8 cellular contexts compared by ENCODE assay signal in genomic region chr1:197773856-197774255, GRCh38. TPM values are rescaled to one million over a fixed set of nuclear protein-coding genes. Genes with fewer than 3 reads are reported as not detected.
DNase-seq lines count a peak whose midpoint lies in the region; ATAC-seq, FAIRE-seq and TF ChIP-seq lines count a peak whose summit lies in the region.

No MANE protein-coding gene starts in this region.

- CTCF ChIA-PET in A673 (lab: Charles Lee): no interaction called here

- H3K27me3 ChIP-seq in A673 (replicated peaks; ENCODE audit: insufficient read depth, low read depth, low read length, poor library complexity): no peaks in the 10 kb centered on the region
- no peaks in the 10 kb centered on the region for H3K27me3 ChIP-seq in HL-60 (ENCODE audit: insufficient read depth, poor library complexity, severe bottlenecking)
- no peaks in the 10 kb centered on the region for H3K27me3 ChIP-seq in astrocyte (ENCODE audit: insufficient read depth, low read length)

- peak overlapping the region; percentile 93 for H3K4me2 ChIP-seq in astrocyte (ENCODE audit: low read length)

- ATAC-seq in memory B cell (ENCODE audit: low read depth): no peak
- ATAC-seq in left colon: no peak
- ATAC-seq in GM18517 (IDR thresholded peaks at IDR 0.05; ENCODE audit: unreplicated experiment): no peak
- ATAC-seq in HG02870 (IDR thresholded peaks at IDR 0.05; ENCODE audit: unreplicated experiment): no peak

- H3K4me3 ChIP-seq in A673 (ENCODE audit: low read depth, low read length, poor library complexity, severe bottlenecking) (peak overlapping the region; percentile 50), HL-60 (replicated peaks; ENCODE audit: insufficient read depth, low read length) (peak overlapping the region; percentile 66), astrocyte (ENCODE audit: insufficient read depth, low read depth, low read length) (peak overlapping the region; percentile 82)

- TF ChIP-seq CTCF in A673 (conservative IDR thresholded peaks at IDR 0.05; ENCODE audit: low read depth, low read length) (no peak), HL-60 (IDR thresholded peaks at IDR 0.05; ENCODE audit: insufficient read depth, low read length) (no peak), astrocyte (IDR thresholded peaks at IDR 0.05; ENCODE audit: insufficient read depth, low read depth, low read length) (no peak)

- peak overlapping the region; percentile 92 for H3K4me3 Mint-ChIP-seq in astrocyte (ENCODE audit: unreplicated experiment)
- peak overlapping the region; percentile 89 for H3K4me3 Mint-ChIP-seq in memory B cell

- intact Hi-C loops in A673 (cut with micrococcal nuclease; ENCODE audit: unreplicated experiment): no loop called here
- intact Hi-C loops in left colon (cut with DNase I, micrococcal nuclease): no loop called here

- H3K4me1 Mint-ChIP-seq in astrocyte (ENCODE audit: low read depth, unreplicated experiment) (peaks cover 19% of the 10 kb centered on the region), memory B cell (peaks cover 35% of the 10 kb centered on the region)

- H2AFZ ChIP-seq in astrocyte (ENCODE audit: low read depth, low read length): no peak overlapping the region

- H3K27me3 Mint-ChIP-seq in astrocyte (ENCODE audit: low read depth, unreplicated experiment) (no peaks in the 10 kb centered on the region), memory B cell (no peaks in the 10 kb centered on the region)

- TSS peak; percentile 51 for BruUV-seq in A673 (replicated peaks; lab: Mats Ljungman, UMichigan)

- H3K9me3 ChIP-seq in A673 (ENCODE audit: low read depth, low read length, poor library complexity, severe bottlenecking) (no peaks in the 10 kb centered on the region), astrocyte (ENCODE audit: insufficient read depth, low read depth, low read length) (no peaks in the 10 kb centered on the region)

- H3K36me3 ChIP-seq in A673 (ENCODE audit: insufficient read depth, low read length, poor library complexity, severe bottlenecking) (no peaks in the 10 kb centered on the region), astrocyte (ENCODE audit: insufficient read depth, low read length) (no peaks in the 10 kb centered on the region)

- peaks cover 33% of the 10 kb centered on the region for H3K79me2 ChIP-seq in astrocyte (ENCODE audit: insufficient read depth, low read length)

- H3K36me3 Mint-ChIP-seq in astrocyte (ENCODE audit: low read depth, unreplicated experiment) (no peaks in the 10 kb centered on the region), memory B cell (peaks cover 2% of the 10 kb centered on the region)

- FAIRE-seq in astrocyte (lab: Jason Lieb, UNC): no peak

- H3K9ac ChIP-seq in astrocyte (ENCODE audit: low read length): peak overlapping the region; percentile 92

- H4K20me1 ChIP-seq in astrocyte (ENCODE audit: insufficient read depth, low read length): peaks cover 3% of the 10 kb centered on the region

- H3K27ac ChIP-seq in A673 (ENCODE audit: low read depth, low read length, poor library complexity, severe bottlenecking) (no peak overlapping the region), HL-60 (replicated peaks) (peak overlapping the region; percentile 78), astrocyte (ENCODE audit: low read depth, low read length) (peak overlapping the region; percentile 81)

- H3K27ac Mint-ChIP-seq in astrocyte (ENCODE audit: unreplicated experiment) (no peak overlapping the region), memory B cell (no peak overlapping the region)

- peaks cover 10% of the 10 kb centered on the region for H3K4me1 ChIP-seq in A673 (ENCODE audit: insufficient read depth, low read length, poor library complexity, severe bottlenecking)
- peaks cover 11% of the 10 kb centered on the region for H3K4me1 ChIP-seq in astrocyte (ENCODE audit: insufficient read depth, low read length)

- POLR2A ChIA-PET in A673 (lab: Charles Lee; ENCODE audit: low non-redundant PET): no interaction called here

- peak; percentile 26 for DNase-seq in A673 (ENCODE audit: low spot score)
- DNase-seq in HL-60 (ENCODE audit: low read depth in 1 of 2, low spot score in 1 of 2): no peak
- no peak for DNase-seq in astrocyte (ENCODE audit: low read depth)
- no peak for DNase-seq in memory B cell (ENCODE audit: low spot score in 2 of 2)
- DNase-seq in left colon: no peak
- DNase-seq in NCI-H526 treated with DMSO at 0.1 percent for 48 hours (lab: John Stamatoyannopoulos, UW): no peak

- H3K9me3 Mint-ChIP-seq in astrocyte (ENCODE audit: unreplicated experiment) (no peaks in the 10 kb centered on the region), memory B cell (no peaks in the 10 kb centered on the region)

RNA-seq across cellular contexts. Expression of gene DENND1B, which starts 1.4 kb away (rescaled TPM):
- total RNA-seq in A673 (2021) (1.9 and 4.1 TPM in 2 replicates), astrocyte (9.6 and 12.8 TPM in 2 replicates), left colon (10 to 100 TPM; 37.2 to 40.0 TPM)
